Comparison of ENCODE assay signal across 25 cellular contexts in the genomic region with DNA sequence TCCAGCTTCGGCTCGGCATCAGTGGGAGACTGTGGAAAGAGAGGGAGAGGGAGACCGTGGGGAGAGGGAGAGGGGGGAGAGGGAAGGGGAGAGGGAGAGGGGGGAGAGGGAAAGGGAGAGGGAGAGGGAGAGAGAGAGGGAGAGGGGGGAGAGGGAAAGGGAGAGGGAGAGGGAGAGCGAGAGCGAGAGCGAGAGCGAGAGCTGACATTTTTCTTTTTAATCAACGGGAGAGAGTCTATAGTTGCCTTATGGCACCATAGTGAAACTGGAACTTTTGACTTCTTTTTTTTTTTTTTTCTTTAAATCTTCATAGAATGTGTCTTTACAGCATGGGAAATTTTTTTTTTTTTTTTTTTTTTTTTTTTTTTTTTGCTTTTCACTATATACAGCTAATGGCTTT.
"Had no signal": no experiment of that assay in that cellular context is flagged by ENCODE, and none has a peak within 500 bp of the region (broad histone marks: within the 10 kb centered on the region; RNA-seq: fewer than 3 reads in every experiment).

No MANE protein-coding gene starts in this region.

- H3K4me3 ChIP-seq: body of pancreas, heart right ventricle, sigmoid colon, spleen, thoracic aorta, upper lobe of left lung had no signal

- H3K27me3 ChIP-seq: body of pancreas, heart right ventricle, sigmoid colon, spleen, upper lobe of left lung had no signal

- H3K4me1 Mint-ChIP-seq: activated naive CD4-positive, alpha-beta T cell treated with anti-CD3 and anti-CD28 coated beads, Interleukin-2, amount 10 ng/mL, durations not matched to agents 7 days and 5 days; activated naive CD8-positive, alpha-beta T cell treated with anti-CD3 and anti-CD28 coated beads, Interleukin-2, amount 50 U/mL, for 24 hours had no signal

- H3K27me3 Mint-ChIP-seq: activated naive CD4-positive, alpha-beta T cell treated with anti-CD3 and anti-CD28 coated beads, Interleukin-2, amount 10 ng/mL, durations not matched to agents 7 days and 5 days; activated naive CD8-positive, alpha-beta T cell treated with anti-CD3 and anti-CD28 coated beads, Interleukin-2, amount 50 U/mL, for 24 hours; dendritic cell treated with granulocyte-macrophage colony-stimulating factor and Interleukin-4, amounts not matched to agents 40 ng/mL and 50 ng/mL, for 4 days; memory B cell had no signal

- H3K9me3 ChIP-seq: body of pancreas, heart right ventricle, sigmoid colon, thoracic aorta, upper lobe of left lung had no signal

- DNase-seq: activated CD4-positive, alpha-beta T cell treated with anti-CD3 and anti-CD28 coated beads for 4 hours; activated CD4-positive, alpha-beta T cell treated with anti-CD3 and anti-CD28 coated beads, Interleukin-2, amount 50 U/mL, for 48 hours; activated CD4-positive, CD25-positive, alpha-beta regulatory T cell; activated CD8-positive, alpha-beta memory T cell treated with anti-CD3 and anti-CD28 coated beads, Interleukin-2, amount 50 U/mL, for 48 hours; activated naive CD4-positive, alpha-beta T cell treated with anti-CD3 and anti-CD28 coated beads, Interleukin-2, amount 10 ng/mL, durations not matched to agents 7 days and 5 days; activated naive CD8-positive, alpha-beta T cell treated with anti-CD3 and anti-CD28 coated beads, Interleukin-2, amount 50 U/mL, for 24 hours; activated T-cell treated with anti-CD3 and anti-CD28 coated beads, Interleukin-2, amount 50 U/mL, for 4 hours; body of pancreas; effector CD4-positive, alpha-beta T cell; erythroblast; heart right ventricle; islet precursor cell; left cardiac atrium; occipital lobe; sigmoid colon; spleen; stimulated activated CD4-positive, alpha-beta T cell treated with anti-CD3 and anti-CD28 coated beads, Interleukin-4, amount 100 ng/mL, for 1 hour; stimulated activated naive CD4-positive, alpha-beta T cell treated with Interleukin-2 at 50 U/mL for 16 hours; T1000 had no signal

- H3K4me3 Mint-ChIP-seq: activated naive CD4-positive, alpha-beta T cell treated with anti-CD3 and anti-CD28 coated beads, Interleukin-2, amount 10 ng/mL, durations not matched to agents 7 days and 5 days; activated naive CD8-positive, alpha-beta T cell treated with anti-CD3 and anti-CD28 coated beads, Interleukin-2, amount 50 U/mL, for 24 hours; activated T-cell treated with anti-CD3 and anti-CD28 coated beads, Interleukin-2, amount 50 U/mL, for 4 hours; dendritic cell treated with granulocyte-macrophage colony-stimulating factor and Interleukin-4, amounts not matched to agents 40 ng/mL and 50 ng/mL, for 4 days; memory B cell; neural crest cell; T-helper 1 cell treated with Interleukin-12 subunit alpha and Interleukin-12 subunit beta and Interleukin-4 antibody, amounts not matched to agents 30 μg/mL and 1 μg/mL, for 36 hours had no signal

- H3K27ac Mint-ChIP-seq: activated naive CD4-positive, alpha-beta T cell treated with anti-CD3 and anti-CD28 coated beads, Interleukin-2, amount 10 ng/mL, durations not matched to agents 7 days and 5 days; activated naive CD8-positive, alpha-beta T cell treated with anti-CD3 and anti-CD28 coated beads, Interleukin-2, amount 50 U/mL, for 24 hours; dendritic cell treated with granulocyte-macrophage colony-stimulating factor and Interleukin-4, amounts not matched to agents 40 ng/mL and 50 ng/mL, for 4 days; T-helper 1 cell treated with Interleukin-12 subunit alpha and Interleukin-12 subunit beta and Interleukin-4 antibody, amounts not matched to agents 30 μg/mL and 1 μg/mL, for 36 hours had no signal

- H3K36me3 ChIP-seq: heart right ventricle, sigmoid colon, spleen, thoracic aorta, upper lobe of left lung had no signal

- H3K27ac ChIP-seq: body of pancreas, sigmoid colon, spleen, thoracic aorta, upper lobe of left lung had no signal

- H3K4me1 ChIP-seq: body of pancreas, spleen, upper lobe of left lung had no signal

- H3K9me3 Mint-ChIP-seq: activated naive CD4-positive, alpha-beta T cell treated with anti-CD3 and anti-CD28 coated beads, Interleukin-2, amount 10 ng/mL, durations not matched to agents 7 days and 5 days; dendritic cell treated with granulocyte-macrophage colony-stimulating factor and Interleukin-4, amounts not matched to agents 40 ng/mL and 50 ng/mL, for 4 days; memory B cell had no signal

- ATAC-seq: activated naive CD8-positive, alpha-beta T cell treated with anti-CD3 and anti-CD28 coated beads, Interleukin-2, amount 50 U/mL, for 24 hours; activated T-cell treated with anti-CD3 and anti-CD28 coated beads, Interleukin-2, amount 50 U/mL, for 4 hours; body of pancreas; heart right ventricle had no signal
